In genomic region chr11:75445315-75445953, GRCh38 we compare ENCODE assay signal across 8 cellular contexts. TPM values are rescaled to one million over a fixed set of nuclear protein-coding genes. Genes with fewer than 3 reads are reported as not detected.
DNase-seq lines count a peak whose midpoint lies in the region; ATAC-seq, FAIRE-seq and TF ChIP-seq lines count a peak whose summit lies in the region.

No MANE protein-coding gene starts in this region.

- H3K4me3 Mint-ChIP-seq in H9, result no peak overlapping the region

- H3K9me3 ChIP-seq in H9 (ENCODE audit: control insufficient read depth, low read depth, low read length), result no peaks in the 10 kb centered on the region
- H3K9me3 ChIP-seq in gastroesophageal sphincter, result no peaks in the 10 kb centered on the region
- H3K9me3 ChIP-seq in trophoblast cell (ENCODE audit: insufficient read depth, low read depth, low read length), result no peaks in the 10 kb centered on the region

- no peak overlapping the region for H2BK5ac ChIP-seq in H9 (ENCODE audit: insufficient read length, low read length)
- no peak overlapping the region for H2BK5ac ChIP-seq in trophoblast cell (ENCODE audit: low read depth, low read length, poor library complexity)

- no peaks in the 10 kb centered on the region; a peak in 1 of 7 replicates for H3K36me3 Mint-ChIP-seq in H9 (ENCODE audit: insufficient read depth in 1 of 3, low read depth in 3 of 3)

- no peak overlapping the region for H4K91ac ChIP-seq in H9 (ENCODE audit: insufficient read length, low read depth, low read length)
- no peak overlapping the region for H4K91ac ChIP-seq in trophoblast cell (ENCODE audit: low read depth, low read length)

- H2BK15ac ChIP-seq in H9 (ENCODE audit: low read depth, low read length), result no peak overlapping the region

- no CpG with 5 or more reads among the region's 6 CpGs for WGBS in H9 (ENCODE audit: extremely low coverage, insufficient read length, low lambda C conversion rate)
- WGBS in gastroesophageal sphincter (ENCODE audit: low coverage in 1 of 2), 2 donors, result 4% methylated on average over 5 of the region's 6 CpGs; no CpG with 5 or more reads in 1 of the 2 donors
- WGBS in trophoblast cell (ENCODE audit: extremely low coverage, insufficient coverage, insufficient read length), result no CpG with 5 or more reads among the region's 6 CpGs

- H2BK20ac ChIP-seq in H9 (ENCODE audit: low read depth, low read length, poor library complexity, severe bottlenecking), result no peak overlapping the region

- H3K9me3 Mint-ChIP-seq in H9, result no peaks in the 10 kb centered on the region

- no peaks in the 10 kb centered on the region for H3K23me2 ChIP-seq in H9 (ENCODE audit: insufficient read length, low read depth, low read length, poor library complexity, severe bottlenecking)

- no peak overlapping the region for H3K18ac ChIP-seq in H9 (ENCODE audit: insufficient read length, low read depth, low read length)
- H3K18ac ChIP-seq in trophoblast cell (ENCODE audit: low read length), result no peak overlapping the region

- no peak overlapping the region for H3K23ac ChIP-seq in H9 (ENCODE audit: insufficient read length, low read depth, low read length)
- no peak overlapping the region for H3K23ac ChIP-seq in trophoblast cell (ENCODE audit: low read length)

- peaks cover 0 to 4% of the 10 kb centered on the region in 2 experiments; a peak in 1 of 4 replicates for H3K4me1 Mint-ChIP-seq in H9

- H3K4me1 ChIP-seq in H9 (ENCODE audit: insufficient read depth, low read length), result no peaks in the 10 kb centered on the region
- peaks cover 0 to 15% (median 0%) of the 10 kb centered on the region in 3 donors for H3K4me1 ChIP-seq in gastroesophageal sphincter
- no peaks in the 10 kb centered on the region for H3K4me1 ChIP-seq in trophoblast cell (ENCODE audit: control insufficient read depth in 1 of 2, insufficient read depth in 2 of 2, low read length in 2 of 2)

- peaks cover 0 to 7% of the 10 kb centered on the region in 2 donors for H3K36me3 ChIP-seq in gastroesophageal sphincter
- no peaks in the 10 kb centered on the region for H3K36me3 ChIP-seq in trophoblast cell (ENCODE audit: control insufficient read depth in 1 of 2, insufficient read depth in 2 of 2, low read length in 2 of 2)

- no peak overlapping the region for H3K4ac ChIP-seq in H9 (ENCODE audit: low read depth, low read length)
- no peak overlapping the region for H3K4ac ChIP-seq in trophoblast cell (ENCODE audit: low read depth, low read length)

- H2AK5ac ChIP-seq in H9 (ENCODE audit: insufficient read length, low read length) (no peak overlapping the region), trophoblast cell (ENCODE audit: low read length) (no peak overlapping the region)

- no peak overlapping the region for H4K12ac ChIP-seq in trophoblast cell (ENCODE audit: low read depth, low read length)

- H4K8ac ChIP-seq in H9 (replicated peaks; ENCODE audit: insufficient read length, low read depth, low read length) (no peak overlapping the region), trophoblast cell (ENCODE audit: low read depth, low read length) (no peak overlapping the region)

- no peak for TF ChIP-seq EP300 in gastroesophageal sphincter (IDR thresholded peaks at IDR 0.05)

- H3K56ac ChIP-seq in H9 (ENCODE audit: insufficient read length, low read depth, low read length), result no peak overlapping the region

- H3K4me2 ChIP-seq in H9 (ENCODE audit: insufficient read depth, insufficient read length, low read length), result no peak overlapping the region
- no peak overlapping the region for H3K4me2 ChIP-seq in trophoblast cell (ENCODE audit: low read length)

- no peak overlapping the region for H3K27ac Mint-ChIP-seq in H9

- H2BK12ac ChIP-seq in H9 (ENCODE audit: insufficient read length, low read depth, low read length), result no peak overlapping the region
- H2BK12ac ChIP-seq in trophoblast cell (ENCODE audit: low read length), result no peak overlapping the region

- no peak for TF ChIP-seq POLR2A in gastroesophageal sphincter (IDR thresholded peaks at IDR 0.05)

- peak; percentile 29 for DNase-seq in COR-L47 (lab: John Stamatoyannopoulos, UW)
- peak; percentile 77 for DNase-seq in H9
- DNase-seq in RPMI8226, result peak; percentile 74
- DNase-seq in activated effector memory CD4-positive, alpha-beta T cell treated with Interleukin-2 at 50 U/mL for 16 hours, result peak; percentile 57
- peak; percentile 40 to 78 for DNase-seq in trophoblast cell
- DNase-seq in urothelium cell line (ENCODE audit: low spot score), result peak; percentile 75

- H2BK120ac ChIP-seq in H9 (ENCODE audit: low read depth, low read length, poor library complexity, severe bottlenecking) (no peak overlapping the region), trophoblast cell (ENCODE audit: insufficient read depth, low read length, poor library complexity) (no peak overlapping the region)

- no peak overlapping the region for H3K4me3 ChIP-seq in gastroesophageal sphincter
- no peak overlapping the region for H3K4me3 ChIP-seq in trophoblast cell (ENCODE audit: low read depth, low read length)

- no peaks in the 10 kb centered on the region for H4K20me1 ChIP-seq in H9 (ENCODE audit: control insufficient read depth, insufficient read depth, insufficient read length)

- H2AFZ ChIP-seq in H9 (ENCODE audit: low read length), result no peak overlapping the region
- H2AFZ ChIP-seq in trophoblast cell (ENCODE audit: insufficient read depth, low read length, poor library complexity), result no peak overlapping the region

- H3K27me3 ChIP-seq in H9 (ENCODE audit: insufficient read depth, low read length) (no peaks in the 10 kb centered on the region), gastroesophageal sphincter (peaks cover 11% of the 10 kb centered on the region), trophoblast cell (ENCODE audit: insufficient read depth, low read length) (no peaks in the 10 kb centered on the region)

- H3K27ac ChIP-seq in H9 (ENCODE audit: insufficient read length, low read depth, low read length) (no peak overlapping the region), gastroesophageal sphincter (no peak overlapping the region), trophoblast cell (ENCODE audit: low read depth, low read length) (no peak overlapping the region)

- H3K79me2 ChIP-seq in H9 (ENCODE audit: insufficient read depth, low read length), result no peaks in the 10 kb centered on the region
- H3K79me2 ChIP-seq in trophoblast cell (ENCODE audit: control insufficient read depth, insufficient read depth, low read length, poor library complexity), result no peaks in the 10 kb centered on the region

- H3K27me3 Mint-ChIP-seq in H9 (ENCODE audit: low read depth), result peaks cover 3% of the 10 kb centered on the region

- H3T11ph ChIP-seq in H9 (ENCODE audit: low read length), result no peak overlapping the region

- TF ChIP-seq CTCF in H9 (conservative IDR thresholded peaks at IDR 0.05), result peak; percentile 96
- TF ChIP-seq CTCF in gastroesophageal sphincter (IDR thresholded peaks at IDR 0.05), result peak in 3 of 4 experiments; percentile 96 to 98 (median 97)

- H3K79me1 ChIP-seq in H9 (ENCODE audit: insufficient read depth, low read depth, low read length, poor library complexity, severe bottlenecking), result no peaks in the 10 kb centered on the region
- H3K79me1 ChIP-seq in trophoblast cell (ENCODE audit: low read length), result no peaks in the 10 kb centered on the region

- peak; percentile 77 for FAIRE-seq in urothelium cell line (lab: Jason Lieb, UNC)

- H4K5ac ChIP-seq in H9 (ENCODE audit: insufficient read length, low read depth, low read length), result no peak overlapping the region

- H3K9ac ChIP-seq in H9 (ENCODE audit: extremely low read depth, insufficient read length, low read length) (no peak overlapping the region), trophoblast cell (ENCODE audit: low read length) (no peak overlapping the region)

- ATAC-seq in gastroesophageal sphincter (peak; percentile 46), HG03469 (IDR thresholded peaks at IDR 0.05; ENCODE audit: unreplicated experiment) (no peak)

- H3K14ac ChIP-seq in H9 (ENCODE audit: insufficient read depth, low read length), result no peak overlapping the region
- H3K14ac ChIP-seq in trophoblast cell (ENCODE audit: low read length), result no peak overlapping the region

RNA-seq across cellular contexts. Expression of gene KLHL35, which starts 12.4 kb away (rescaled TPM):
- total RNA-seq in H9 (2021) (0.72 and 0.83 TPM in 2 replicates), gastroesophageal sphincter (under 1 TPM in 1 of 4 donors, not detected in 3; 0.72 TPM)
- polyA plus RNA-seq in trophoblast cell (2013), result 0.08 and 0.10 TPM in 2 replicates

RNA-seq across cellular contexts. Expression of gene RPS3, which starts 46.1 kb away (rescaled TPM):
- 3,765 and 3,814 TPM in 2 replicates for total RNA-seq in H9 (2021)
- 1,000 to 10,000 TPM in 2 of 4 donors, 100 to 1,000 TPM in 2; 767 to 1,946 (median 1,260) TPM for total RNA-seq in gastroesophageal sphincter
- polyA plus RNA-seq in trophoblast cell (2013), result 4,211 and 4,337 TPM in 2 replicates
